8 cellular contexts compared by ENCODE assay signal in the genomic region with DNA sequence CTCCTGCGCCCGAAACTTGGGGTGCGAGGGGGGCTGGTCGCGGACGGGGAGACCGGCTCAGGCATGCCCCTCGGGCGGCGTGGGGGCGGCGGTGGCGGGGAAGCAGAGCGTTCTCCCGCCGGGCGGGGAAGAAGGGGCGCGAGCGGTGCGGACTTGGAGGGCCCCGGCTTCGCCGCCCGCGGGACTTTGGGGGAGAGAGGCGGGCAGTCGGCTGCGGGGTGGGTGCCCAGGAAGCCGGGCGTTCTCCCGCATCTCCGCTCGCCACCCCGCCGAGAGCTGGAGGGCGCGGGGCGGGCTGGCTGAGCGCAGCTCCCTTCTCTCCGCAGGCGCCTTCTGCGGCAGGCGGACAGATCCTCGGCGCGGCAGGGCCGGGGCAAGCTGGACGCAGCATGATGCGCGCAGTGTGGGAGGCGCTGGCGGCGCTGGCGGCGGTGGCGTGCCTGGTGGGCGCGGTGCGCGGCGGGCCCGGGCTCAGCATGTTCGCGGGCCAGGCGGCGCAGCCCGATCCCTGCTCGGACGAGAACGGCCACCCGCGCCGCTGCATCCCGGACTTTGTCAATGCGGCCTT. TPM values are rescaled to one million over a fixed set of nuclear protein-coding genes. Genes with fewer than 3 reads are reported as not detected.
DNase-seq lines count a peak whose midpoint lies in the region; ATAC-seq and TF ChIP-seq lines count a peak whose summit lies in the region.

No MANE protein-coding gene starts in this region.

- DNase-seq in GM06990 (ENCODE audit: extremely low read depth, insufficient read length) (no peak), NCI-H345 treated with DMSO at 0.1 percent for 48 hours (lab: John Stamatoyannopoulos, UW; ENCODE audit: unreplicated experiment) (peak; percentile 5), lower lobe of right lung (no peak), transverse colon (no peak), cerebellar nuclear complex (lab: John Stamatoyannopoulos, UW) (no peak), SKM-1 treated with dmso at 0.1 percent for 144 hours (lab: John Stamatoyannopoulos, UW; ENCODE audit: unreplicated experiment) (no peak), ACHN (no peak)
- no peak for DNase-seq in central memory CD8-positive, alpha-beta T cell (ENCODE audit: low spot score in 2 of 2)

- ATAC-seq in central memory CD8-positive, alpha-beta T cell (replicated peaks; ENCODE audit: extremely low read depth, poor library complexity, severe bottlenecking) = no peak
- ATAC-seq in lower lobe of right lung = peak; percentile 58 to 62

- H3K9me3 ChIP-seq in lower lobe of right lung (no peaks in the 10 kb centered on the region), transverse colon (no peaks in the 10 kb centered on the region)

- WGBS in transverse colon (ENCODE audit: low coverage in 1 of 2), 2 donors = 3% methylated on average over 30 of the region's 76 CpGs; no CpG with 5 or more reads in 1 of the 2 donors

- no peak overlapping the region for H3K27ac Mint-ChIP-seq in central memory CD8-positive, alpha-beta T cell (ENCODE audit: low read depth)

- peaks cover 64% of the 10 kb centered on the region for H3K27me3 Mint-ChIP-seq in central memory CD8-positive, alpha-beta T cell

- H3K36me3 ChIP-seq in GM06990 (ENCODE audit: control insufficient read depth, insufficient read depth, low read length) = no peaks in the 10 kb centered on the region
- no peaks in the 10 kb centered on the region for H3K36me3 ChIP-seq in lower lobe of right lung
- H3K36me3 ChIP-seq in transverse colon = no peaks in the 10 kb centered on the region

- H3K27me3 ChIP-seq in GM06990 (replicated peaks; ENCODE audit: control insufficient read depth, insufficient read depth, low read length) (no peaks in the 10 kb centered on the region; the same call in none of the 2 replicates), lower lobe of right lung (ENCODE audit: low read depth) (peaks cover 79% of the 10 kb centered on the region), transverse colon (peaks cover 80% of the 10 kb centered on the region)

- peaks cover 3% of the 10 kb centered on the region for H3K36me3 Mint-ChIP-seq in central memory CD8-positive, alpha-beta T cell (ENCODE audit: insufficient read depth)

- in situ Hi-C loops in transverse colon (cut with MboI; ENCODE audit: low pct_ligation_motif_present in 1 of 4, low pct_unique_long_range_greater_than_20kb in 1 of 4, low sequenced_read_pairs in 3 of 4) = loop anchor here in 1 of 4 donors (25.0 kb wide), 1 partner anchor 265 kb away; no protein-coding TSS in a partner anchor
- in situ Hi-C loops in ACHN (cut with HindIII; ENCODE audit: low pct_ligation_motif_present, low pct_unique_long_range_greater_than_20kb, low sequenced_read_pairs) = no loop called here

- TF ChIP-seq POLR2A in transverse colon (IDR thresholded peaks at IDR 0.05) = no peak

- TF ChIP-seq CTCF in GM06990 (IDR thresholded peaks at IDR 0.05; ENCODE audit: insufficient read depth, low read length, poor library complexity, severe bottlenecking) = no peak
- TF ChIP-seq CTCF in lower lobe of right lung (IDR thresholded peaks at IDR 0.05) = no peak
- no peak for TF ChIP-seq CTCF in transverse colon (IDR thresholded peaks at IDR 0.05)

- TF ChIP-seq EP300 in transverse colon (IDR thresholded peaks at IDR 0.05; ENCODE audit: low read depth) = no peak

- peak overlapping the region; percentile 84 for H3K4me3 Mint-ChIP-seq in central memory CD8-positive, alpha-beta T cell

- peak overlapping the region; percentile 41 for H3K27ac ChIP-seq in lower lobe of right lung
- peak overlapping the region; percentile 72 to 85 (median 82) for H3K27ac ChIP-seq in transverse colon

- H3K4me1 Mint-ChIP-seq in central memory CD8-positive, alpha-beta T cell = peaks cover 5% of the 10 kb centered on the region

- peaks cover 30% of the 10 kb centered on the region for H3K4me1 ChIP-seq in lower lobe of right lung
- H3K4me1 ChIP-seq in transverse colon = peaks cover 3 to 33% (median 16%) of the 10 kb centered on the region in 4 donors

- no peaks in the 10 kb centered on the region for H3K9me3 Mint-ChIP-seq in central memory CD8-positive, alpha-beta T cell

- H3K4me3 ChIP-seq in GM06990 (replicated peaks; ENCODE audit: low read depth, low read length) (peak overlapping the region; percentile 69), lower lobe of right lung (peak overlapping the region; percentile 70), transverse colon (peak overlapping the region; percentile 58 to 67 (median 60))

- intact Hi-C loops in lower lobe of right lung (cut with DNase I) = no loop called here
- intact Hi-C loops in transverse colon (cut with DNase I; ENCODE audit: low total_unique reads) = loop anchor here (1.0 kb wide), 1 partner anchor 15 kb away; no protein-coding TSS in a partner anchor

RNA-seq across cellular contexts. Expression of gene NTN1, which starts 0.8 kb away (rescaled TPM):
- total RNA-seq in lower lobe of right lung (7.8 TPM), transverse colon (10 to 100 TPM in 1 of 4 donors, 1 to 10 TPM in 3; 3.6 to 20.6 (median 7.2) TPM)

RNA-seq across cellular contexts. Expression of gene PIK3R5, which starts 56.6 kb away (rescaled TPM):
- 44.0 TPM for total RNA-seq in lower lobe of right lung
- 10 to 100 TPM in 2 of 4 donors, 1 to 10 TPM in 1, under 1 TPM in 1; 0.40 to 16.1 (median 10.4) TPM for total RNA-seq in transverse colon
